11 cellular contexts compared by ENCODE assay signal in genomic region chr1:27656157-27656893, GRCh38. TPM values are rescaled to one million over a fixed set of nuclear protein-coding genes. Genes with fewer than 3 reads are reported as not detected.
DNase-seq lines count a peak whose midpoint lies in the region; ATAC-seq and TF ChIP-seq lines count a peak whose summit lies in the region.
"Had no signal": no experiment of that assay in that cellular context is flagged by ENCODE, and none has a peak within 500 bp of the region (broad histone marks: within the 10 kb centered on the region; RNA-seq: fewer than 3 reads in every experiment).

No MANE protein-coding gene starts in this region.

- peaks cover 42 to 44% (median 43%) of the 10 kb centered on the region in 4 donors for H3K4me1 ChIP-seq in esophagus muscularis mucosa
- H3K4me1 ChIP-seq in sigmoid colon, result peaks cover 0 to 31% (median 11%) of the 10 kb centered on the region in 4 donors
- H3K4me1 ChIP-seq: right lobe of liver had no signal

- no peaks in the 10 kb centered on the region for H3K9me3 ChIP-seq in esophagus muscularis mucosa
- no peaks in the 10 kb centered on the region for H3K9me3 ChIP-seq in sigmoid colon
- H3K9me3 ChIP-seq: right lobe of liver had no signal

- TF ChIP-seq POLR2A in NB4 (IDR thresholded peaks at IDR 0.05; ENCODE audit: extremely low read depth, insufficient read length) (no peak), esophagus muscularis mucosa (IDR thresholded peaks at IDR 0.05; ENCODE audit: low read depth) (no peak), sigmoid colon (IDR thresholded peaks at IDR 0.05) (no peak)

- intact Hi-C loops in esophagus muscularis mucosa (cut with DNase I) (no loop called here), sigmoid colon (cut with DNase I) (no loop called here)
- intact Hi-C loops in activated naive CD4-positive, alpha-beta T cell treated with anti-CD3 and anti-CD28 coated beads for 36 hours (cut with micrococcal nuclease), result no loop called here

- no peaks in the 10 kb centered on the region for H3K36me3 ChIP-seq in esophagus muscularis mucosa
- H3K36me3 ChIP-seq in sigmoid colon, result no peaks in the 10 kb centered on the region
- H3K36me3 ChIP-seq: right lobe of liver had no signal

- H3K36me3 Mint-ChIP-seq in activated naive CD4-positive, alpha-beta T cell treated with anti-CD3 and anti-CD28 coated beads for 36 hours (ENCODE audit: low read depth), result no peaks in the 10 kb centered on the region

- H3K4me3 ChIP-seq in NB4 (ENCODE audit: low read depth, low read length) (no peak overlapping the region), esophagus muscularis mucosa (no peak overlapping the region), sigmoid colon (no peak overlapping the region)
- H3K4me3 ChIP-seq: right lobe of liver had no signal

- TF ChIP-seq EP300 in esophagus muscularis mucosa (IDR thresholded peaks at IDR 0.05) (no peak), sigmoid colon (IDR thresholded peaks at IDR 0.05) (no peak)

- no peaks in the 10 kb centered on the region for H3K27me3 ChIP-seq in esophagus muscularis mucosa
- no peaks in the 10 kb centered on the region for H3K27me3 ChIP-seq in sigmoid colon
- H3K27me3 ChIP-seq: right lobe of liver had no signal

- TF ChIP-seq CTCF in NB4 (IDR thresholded peaks at IDR 0.05; ENCODE audit: low read depth, low read length), result no peak
- TF ChIP-seq CTCF in esophagus muscularis mucosa (IDR thresholded peaks at IDR 0.05), result no peak
- TF ChIP-seq CTCF in sigmoid colon (IDR thresholded peaks at IDR 0.05), result no peak

- ATAC-seq in HG02852 (IDR thresholded peaks at IDR 0.05; ENCODE audit: unreplicated experiment), result no peak

- DNase-seq in DMS 273 (lab: John Stamatoyannopoulos, UW; ENCODE audit: unreplicated experiment), result peak; percentile 68
- no peak for DNase-seq in DMS 273 treated with DMSO at 0.1 percent for 48 hours (lab: John Stamatoyannopoulos, UW)
- peak; percentile 81 for DNase-seq in NB4 (ENCODE audit: low read depth)
- no peak for DNase-seq in esophagus muscularis mucosa (ENCODE audit: extremely low spot score)
- DNase-seq in sigmoid colon, result peak; percentile 89
- DNase-seq in T-helper 2 cell, result no peak
- DNase-seq in activated naive CD4-positive, alpha-beta T cell treated with anti-CD3 and anti-CD28 coated beads for 36 hours, result no peak
- DNase-seq: effector CD4-positive, alpha-beta T cell; right lobe of liver had no signal

- 70% methylated on average over 6 of the region's 7 CpGs for WGBS in esophagus muscularis mucosa
- 85 to 87% methylated on average over 7 of the region's 7 CpGs for WGBS in sigmoid colon, 2 donors

- H3K9me3 Mint-ChIP-seq in activated naive CD4-positive, alpha-beta T cell treated with anti-CD3 and anti-CD28 coated beads for 36 hours, result no peaks in the 10 kb centered on the region

- peak overlapping the region; percentile 57 to 71 (median 68) for H3K27ac ChIP-seq in esophagus muscularis mucosa (replicated peaks in 1 of 4)
- peak overlapping the region; percentile 3 to 63 (median 50) for H3K27ac ChIP-seq in sigmoid colon
- H3K27ac ChIP-seq: 22Rv1, right lobe of liver had no signal

- H3K4me1 Mint-ChIP-seq in activated naive CD4-positive, alpha-beta T cell treated with anti-CD3 and anti-CD28 coated beads for 36 hours (ENCODE audit: low read depth), result peaks cover 25% of the 10 kb centered on the region

- CTCF ChIA-PET in activated naive CD4-positive, alpha-beta T cell treated with anti-CD3 and anti-CD28 coated beads for 36 hours (lab: Charles Lee), result interaction anchor here (0.8 to 2.0 kb wide), 5 partner anchors 12 to 48 kb away, joined by 3 to 6 read pairs (median 4); no protein-coding TSS in a partner anchor

- H3K4me3 Mint-ChIP-seq in activated naive CD4-positive, alpha-beta T cell treated with anti-CD3 and anti-CD28 coated beads for 36 hours, result no peak overlapping the region

- H3K27ac Mint-ChIP-seq in activated naive CD4-positive, alpha-beta T cell treated with anti-CD3 and anti-CD28 coated beads for 36 hours, result no peak overlapping the region

- H3K27me3 Mint-ChIP-seq in activated naive CD4-positive, alpha-beta T cell treated with anti-CD3 and anti-CD28 coated beads for 36 hours (ENCODE audit: low read depth), result no peaks in the 10 kb centered on the region

RNA-seq across cellular contexts. Expression of gene IFI6, which starts 15.7 kb away (rescaled TPM):
- total RNA-seq in esophagus muscularis mucosa (10 to 100 TPM; 33.2 to 86.3 (median 70.2) TPM), sigmoid colon (100 to 1,000 TPM in 2 of 4 donors, 10 to 100 TPM in 2; 33.6 to 118 (median 82.0) TPM)
- 100 to 1,000 TPM in 1 of 3 donors, 10 to 100 TPM in 1, 1 to 10 TPM in 1; 9.0 to 245 (median 16.0) TPM for polyA plus RNA-seq in sigmoid colon
- total RNA-seq in activated naive CD4-positive, alpha-beta T cell treated with anti-CD3 and anti-CD28 coated beads for 36 hours, result 100 to 1,000 TPM; 115 to 125 TPM

RNA-seq across cellular contexts. Expression of gene FGR, which starts 21.3 kb away (rescaled TPM):
- total RNA-seq in esophagus muscularis mucosa, result 10 to 100 TPM; 12.0 to 32.1 (median 12.6) TPM
- 10 to 100 TPM in 1 of 4 donors, 1 to 10 TPM in 3; 6.6 to 11.4 (median 8.0) TPM for total RNA-seq in sigmoid colon
- polyA plus RNA-seq in sigmoid colon, result 10 to 100 TPM in 1 of 3 donors, 1 to 10 TPM in 2; 3.0 to 14.4 (median 5.1) TPM
- total RNA-seq in activated naive CD4-positive, alpha-beta T cell treated with anti-CD3 and anti-CD28 coated beads for 36 hours, result under 1 TPM; 0.10 to 0.14 TPM

RNA-seq across cellular contexts. Expression of gene AHDC1, which starts 52.4 kb away (rescaled TPM):
- total RNA-seq in esophagus muscularis mucosa (10 to 100 TPM; 14.7 to 54.3 (median 35.4) TPM), sigmoid colon (10 to 100 TPM; 10.9 to 34.1 (median 14.3) TPM)
- 10 to 100 TPM in 1 of 3 donors, 1 to 10 TPM in 2; 1.8 to 17.4 (median 2.1) TPM for polyA plus RNA-seq in sigmoid colon
- total RNA-seq in activated naive CD4-positive, alpha-beta T cell treated with anti-CD3 and anti-CD28 coated beads for 36 hours, result 10 to 100 TPM in 1 of 2 experiments, 1 to 10 TPM in 1; 7.7 to 10.1 TPM

Comparison
In these comparisons a context has a peak if more than half of its experiments do, and no peak if none do; other contexts are left out.
1. DNase-seq: peak in DMS 273 (single experiment), NB4 (single experiment) and sigmoid colon (single experiment); none in DMS 273 treated with DMSO at 0.1 percent for 48 hours (single experiment), esophagus muscularis mucosa (single experiment), T-helper 2 cell (0 of 5) and activated naive CD4-positive, alpha-beta T cell treated with anti-CD3 and anti-CD28 coated beads for 36 hours (single experiment).
2. RNA of gene FGR, which starts 21.3 kb away (total RNA-seq): 12.0 to 32.1 TPM in esophagus muscularis mucosa and 6.6 to 11.4 TPM in sigmoid colon; 0.10 to 0.14 TPM in activated naive CD4-positive, alpha-beta T cell treated with anti-CD3 and anti-CD28 coated beads for 36 hours; every median in the first group is over 4 times any median in the second.